In the genomic region with DNA sequence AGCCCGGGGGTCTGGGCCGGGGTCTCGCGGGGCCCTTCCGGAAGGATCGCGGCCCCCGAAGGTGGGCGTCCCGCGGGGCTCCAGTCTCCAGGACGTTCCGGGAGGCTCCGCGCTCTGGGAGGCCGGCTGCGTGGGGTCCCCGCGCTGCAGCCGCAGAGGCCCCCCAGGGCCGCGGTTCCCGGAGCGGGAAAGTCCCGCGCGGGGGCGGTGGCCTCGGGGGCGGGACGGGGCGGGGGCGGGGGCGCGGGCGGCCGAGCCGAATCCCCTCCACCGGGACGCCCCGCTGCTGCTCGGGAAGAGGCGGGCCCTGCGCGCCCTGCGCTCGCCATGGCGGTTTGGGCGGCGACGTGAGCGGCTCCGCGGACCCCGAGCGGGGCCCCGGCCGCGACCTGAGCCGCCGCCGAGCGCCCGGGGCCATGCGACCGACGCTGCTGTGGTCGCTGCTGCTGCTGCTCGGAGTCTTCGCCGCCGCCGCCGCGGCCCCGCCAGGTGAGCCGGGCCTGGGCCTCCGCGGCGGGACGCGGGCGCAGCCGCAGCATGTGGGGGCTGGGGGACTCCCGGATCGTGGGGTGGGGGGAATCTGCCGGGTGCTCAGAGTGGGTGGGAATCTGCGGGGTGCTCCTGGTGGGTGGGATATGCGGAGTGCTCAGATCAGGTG, we compare ENCODE assay signal across 8 cellular contexts. TPM values are rescaled to one million over a fixed set of nuclear protein-coding genes. Genes with fewer than 3 reads are reported as not detected.
A peak's percentile ranks its signal among the peaks of the same experiment; 100 is the strongest.
DNase-seq lines count a peak whose midpoint lies in the region; ATAC-seq, FAIRE-seq and TF ChIP-seq lines count a peak whose summit lies in the region.

A gene with protein sequence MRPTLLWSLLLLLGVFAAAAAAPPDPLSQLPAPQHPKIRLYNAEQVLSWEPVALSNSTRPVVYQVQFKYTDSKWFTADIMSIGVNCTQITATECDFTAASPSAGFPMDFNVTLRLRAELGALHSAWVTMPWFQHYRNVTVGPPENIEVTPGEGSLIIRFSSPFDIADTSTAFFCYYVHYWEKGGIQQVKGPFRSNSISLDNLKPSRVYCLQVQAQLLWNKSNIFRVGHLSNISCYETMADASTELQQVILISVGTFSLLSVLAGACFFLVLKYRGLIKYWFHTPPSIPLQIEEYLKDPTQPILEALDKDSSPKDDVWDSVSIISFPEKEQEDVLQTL (plus strand): TSS at position 286 of the 658 bp plus-strand sequence. CDS start 131 bp downstream, at position 417.

- H3K27me3 Mint-ChIP-seq in Caco-2 (ENCODE audit: insufficient read depth, unreplicated experiment) (no peaks in the 10 kb centered on the region), astrocyte (ENCODE audit: low read depth, unreplicated experiment) (peaks cover under 1% of the 10 kb centered on the region)

- peak within 1 kb of the TSS; percentile 42 for H2AFZ ChIP-seq in astrocyte (ENCODE audit: low read depth, low read length)

- H3K4me1 Mint-ChIP-seq in Caco-2 (ENCODE audit: low read depth, unreplicated experiment) (peaks cover 17% of the 10 kb centered on the region), astrocyte (ENCODE audit: low read depth, unreplicated experiment) (peaks cover 18% of the 10 kb centered on the region)

- peak within 1 kb of the TSS; percentile 82 for H3K9ac ChIP-seq in astrocyte (ENCODE audit: low read length)

- intact Hi-C loops in Caco-2 (cut with micrococcal nuclease; ENCODE audit: unreplicated experiment): no loop called here
- intact Hi-C loops in right cardiac atrium (cut with DNase I): no loop called here

- WGBS in right cardiac atrium: under 1% methylated on average over 89 of the region's 89 CpGs

- H3K9me3 ChIP-seq in Caco-2: no peaks in the 10 kb centered on the region
- H3K9me3 ChIP-seq in astrocyte (ENCODE audit: insufficient read depth, low read depth, low read length): no peaks in the 10 kb centered on the region
- no peaks in the 10 kb centered on the region for H3K9me3 ChIP-seq in right cardiac atrium (ENCODE audit: control insufficient read depth, low read length)

- DNase-seq in Caco-2: peak in 1 of 2 experiments; percentile 60
- DNase-seq in H7: peak; percentile 92
- DNase-seq in RWPE1 (ENCODE audit: low spot score): peak; percentile 38
- DNase-seq in astrocyte (ENCODE audit: low read depth): no peak
- DNase-seq in right cardiac atrium: peak; percentile 50 to 84 (median 84)
- no peak for DNase-seq in renal cortical epithelial cell (ENCODE audit: low read depth)
- DNase-seq in HK-2 (ENCODE audit: unreplicated experiment): no peak

- H3K27ac Mint-ChIP-seq in Caco-2 (ENCODE audit: unreplicated experiment) (peak within 1 kb of the TSS; percentile 96), astrocyte (ENCODE audit: unreplicated experiment) (peak within 1 kb of the TSS; percentile 92)

- H3K9me3 Mint-ChIP-seq in Caco-2 (ENCODE audit: unreplicated experiment): no peaks in the 10 kb centered on the region
- H3K9me3 Mint-ChIP-seq in astrocyte (ENCODE audit: unreplicated experiment): peaks cover 2% of the 10 kb centered on the region

- peaks cover 38% of the 10 kb centered on the region for H4K20me1 ChIP-seq in astrocyte (ENCODE audit: insufficient read depth, low read length)

- TF ChIP-seq CTCF in Caco-2 (IDR thresholded peaks at IDR 0.05; ENCODE audit: insufficient read depth in 1 of 2, low read depth in 1 of 2, low read length in 1 of 2, severe bottlenecking in 1 of 2, unreplicated experiment in 1 of 2) (no peak), RWPE1 (conservative IDR thresholded peaks at IDR 0.05; ENCODE audit: low read depth) (no peak), astrocyte (IDR thresholded peaks at IDR 0.05; ENCODE audit: insufficient read depth, low read depth, low read length) (no peak)

- H3K4me1 ChIP-seq in Caco-2 (peaks cover 26% of the 10 kb centered on the region), astrocyte (ENCODE audit: insufficient read depth, low read length) (peaks cover 19% of the 10 kb centered on the region), right cardiac atrium (ENCODE audit: control insufficient read depth, insufficient read depth, low read length) (peaks cover 9% of the 10 kb centered on the region)

- peak within 1 kb of the TSS; percentile 99 for H3K4me3 Mint-ChIP-seq in Caco-2 (ENCODE audit: unreplicated experiment)
- peak within 1 kb of the TSS; percentile 94 for H3K4me3 Mint-ChIP-seq in astrocyte (ENCODE audit: unreplicated experiment)

- no peaks in the 10 kb centered on the region for H3K36me3 ChIP-seq in Caco-2 (ENCODE audit: control insufficient read depth, insufficient read depth, low read length)
- no peaks in the 10 kb centered on the region for H3K36me3 ChIP-seq in H7 (replicated peaks; ENCODE audit: control insufficient read depth, insufficient read depth, low read length)
- no peaks in the 10 kb centered on the region for H3K36me3 ChIP-seq in astrocyte (ENCODE audit: insufficient read depth, low read length)

- H3K27ac ChIP-seq in RWPE1 (peak within 1 kb of the TSS; percentile 96), astrocyte (ENCODE audit: low read depth, low read length) (peak within 1 kb of the TSS; percentile 71), right cardiac atrium (ENCODE audit: low read length) (peak within 1 kb of the TSS; percentile 57)

- no peaks in the 10 kb centered on the region for H3K27me3 ChIP-seq in Caco-2 (replicated peaks; ENCODE audit: control insufficient read depth, insufficient read depth, low read length)
- H3K27me3 ChIP-seq in H7 (ENCODE audit: control insufficient read depth, insufficient read depth, low read length): no peaks in the 10 kb centered on the region
- no peaks in the 10 kb centered on the region for H3K27me3 ChIP-seq in astrocyte (ENCODE audit: insufficient read depth, low read length)
- no peaks in the 10 kb centered on the region for H3K27me3 ChIP-seq in right cardiac atrium (ENCODE audit: control insufficient read depth, insufficient read depth)

- FAIRE-seq in astrocyte (lab: Jason Lieb, UNC): no peak

- H3K4me2 ChIP-seq in astrocyte (ENCODE audit: low read length): peak within 1 kb of the TSS; percentile 95

- H3K4me3 ChIP-seq in Caco-2 (ENCODE audit: low read depth, low read length) (peak within 1 kb of the TSS; percentile 89), H7 (ENCODE audit: insufficient read depth, low read depth, low read length) (peak within 1 kb of the TSS; percentile 88), astrocyte (ENCODE audit: insufficient read depth, low read depth, low read length) (peak within 1 kb of the TSS; percentile 68), right cardiac atrium (ENCODE audit: low read length) (peak within 1 kb of the TSS; percentile 84)

- H3K79me2 ChIP-seq in astrocyte (ENCODE audit: insufficient read depth, low read length): peaks cover 47% of the 10 kb centered on the region

- CTCF ChIA-PET in Caco-2 (lab: Charles Lee): interaction anchor here (1.5 kb wide), 1 partner anchor 42 kb away, joined by 4 read pairs; no protein-coding TSS in a partner anchor
- CTCF ChIA-PET in RWPE1 (lab: Yijun Ruan, JAX): interaction anchor here (0.8 to 1.5 kb wide), 2 partner anchors 9 to 42 kb away, joined by 3 to 7 read pairs; no protein-coding TSS in a partner anchor

- BruUV-seq in Caco-2 (replicated peaks; lab: Mats Ljungman, UMichigan): no TSS peak

- POLR2A ChIA-PET in Caco-2 (lab: Charles Lee) (interaction anchor here (1.4 kb wide), 1 partner anchor 10 kb away, joined by 8 read pairs; no protein-coding TSS in a partner anchor), RWPE1 (lab: Yijun Ruan, JAX; ENCODE audit: low non-redundant PET) (no interaction called here)

- H3K36me3 Mint-ChIP-seq in Caco-2 (ENCODE audit: insufficient read depth, unreplicated experiment) (peaks cover 15% of the 10 kb centered on the region), astrocyte (ENCODE audit: low read depth, unreplicated experiment) (peaks cover under 1% of the 10 kb centered on the region)

- ATAC-seq in right cardiac atrium: peak; percentile 66 to 77
- no peak for ATAC-seq in HG03039 (IDR thresholded peaks at IDR 0.05; ENCODE audit: unreplicated experiment)

RNA-seq across cellular contexts. Expression of the gene that starts here (rescaled TPM):
- total RNA-seq in Caco-2 (2022) (47.0 and 56.9 TPM in 2 replicates), astrocyte (58.9 and 69.9 TPM in 2 replicates), right cardiac atrium (10 to 100 TPM; 37.5 to 47.4 (median 42.2) TPM), renal cortical epithelial cell (57.3 and 105 TPM in 2 replicates)
- total RNA-seq in H7 (2014; rRNA removed; shearing (Covaris generic)): 37.8 and 46.1 TPM in 2 replicates
- 37.4 TPM for polyA plus RNA-seq in right cardiac atrium

Comparison
In these comparisons a context has a peak if more than half of its experiments do, and no peak if none do; other contexts are left out.
1. DNase-seq: peak in H7 (single experiment), RWPE1 (single experiment) and right cardiac atrium (3 of 3); none in astrocyte (single experiment), renal cortical epithelial cell (single experiment) and HK-2 (single experiment).
2. Peak in every context shown above with its lines, with median percentiles within 50 percentile points of each other: H3K4me3 ChIP-seq and H3K27ac ChIP-seq.